ENCODE assay signal across 16 cellular contexts in genomic region chr19:2933490-2933910, GRCh38.
"Had no signal": no experiment of that assay in that cellular context is flagged by ENCODE, and none has a peak within 500 bp of the region (broad histone marks: within the 10 kb centered on the region; RNA-seq: fewer than 3 reads in every experiment).

No MANE protein-coding gene starts in this region.

- ATAC-seq: activated T-helper 17 cell treated with anti-CD3 and anti-CD28 coated beads, Interleukin-2, amount 50 U/mL, for 72 hours; left colon; natural killer cell treated with Interleukin-12 subunit alpha and Interleukin-12 subunit beta and Interleukin-15 and Interleukin-18, amount 100 ng/mL, for 72 hours; right cardiac atrium; stimulated activated memory B cell treated with anti-CD40 and anti-IgM and Interleukin-4, amounts not matched to agents 10 μg/mL and 1 μg/mL and 100 μg/mL, for 72 hours had no signal

- H3K4me3 ChIP-seq: esophagus muscularis mucosa, suprapubic skin had no signal

- H3K27ac ChIP-seq: esophagus muscularis mucosa, suprapubic skin had no signal

- H3K4me3 Mint-ChIP-seq: activated CD4-positive, alpha-beta T cell treated with anti-CD3 and anti-CD28 coated beads, Interleukin-2, amount 10 ng/mL, durations not matched to agents 24 days and 14 days; activated naive CD4-positive, alpha-beta T cell treated with anti-CD3 and anti-CD28 coated beads for 36 hours; activated T-helper 17 cell treated with anti-CD3 and anti-CD28 coated beads, Interleukin-2, amount 50 U/mL, for 72 hours; brain; natural killer cell treated with Interleukin-12 subunit alpha and Interleukin-12 subunit beta and Interleukin-15 and Interleukin-18, amount 100 ng/mL, for 72 hours; stimulated activated memory B cell treated with anti-CD40 and anti-IgM and Interleukin-4, amounts not matched to agents 10 μg/mL and 1 μg/mL and 100 μg/mL, for 72 hours had no signal

- H3K27me3 ChIP-seq: esophagus muscularis mucosa, suprapubic skin had no signal

- H3K27me3 Mint-ChIP-seq: activated CD4-positive, alpha-beta T cell treated with anti-CD3 and anti-CD28 coated beads, Interleukin-2, amount 10 ng/mL, durations not matched to agents 24 days and 14 days; activated T-helper 17 cell treated with anti-CD3 and anti-CD28 coated beads, Interleukin-2, amount 50 U/mL, for 72 hours; brain; natural killer cell treated with Interleukin-12 subunit alpha and Interleukin-12 subunit beta and Interleukin-15 and Interleukin-18, amount 100 ng/mL, for 72 hours; stimulated activated memory B cell treated with anti-CD40 and anti-IgM and Interleukin-4, amounts not matched to agents 10 μg/mL and 1 μg/mL and 100 μg/mL, for 72 hours had no signal

- DNase-seq: activated CD4-positive, alpha-beta T cell treated with anti-CD3 and anti-CD28 coated beads, Interleukin-2, amount 10 ng/mL, durations not matched to agents 24 days and 14 days; activated CD8-positive, alpha-beta memory T cell treated with anti-CD3 and anti-CD28 coated beads for 24 hours; activated naive CD4-positive, alpha-beta T cell treated with anti-CD3 and anti-CD28 coated beads for 36 hours; amniotic stem cell; dermis blood vessel endothelial cell; glutamatergic neuron; left colon; nucleus accumbens; right cardiac atrium; stimulated activated CD4-positive, alpha-beta T cell treated with anti-CD3 and anti-CD28 coated beads, Interleukin-1b, Interleukin-23, amount 100 ng/mL, for 48 hours had no signal

- H3K4me1 ChIP-seq: esophagus muscularis mucosa, suprapubic skin had no signal

- H3K27ac Mint-ChIP-seq: activated CD4-positive, alpha-beta T cell treated with anti-CD3 and anti-CD28 coated beads, Interleukin-2, amount 10 ng/mL, durations not matched to agents 24 days and 14 days; activated T-helper 17 cell treated with anti-CD3 and anti-CD28 coated beads, Interleukin-2, amount 50 U/mL, for 72 hours; brain; natural killer cell treated with Interleukin-12 subunit alpha and Interleukin-12 subunit beta and Interleukin-15 and Interleukin-18, amount 100 ng/mL, for 72 hours; stimulated activated memory B cell treated with anti-CD40 and anti-IgM and Interleukin-4, amounts not matched to agents 10 μg/mL and 1 μg/mL and 100 μg/mL, for 72 hours had no signal

- H3K4me1 Mint-ChIP-seq: activated CD4-positive, alpha-beta T cell treated with anti-CD3 and anti-CD28 coated beads, Interleukin-2, amount 10 ng/mL, durations not matched to agents 24 days and 14 days; activated T-helper 17 cell treated with anti-CD3 and anti-CD28 coated beads, Interleukin-2, amount 50 U/mL, for 72 hours; brain; stimulated activated memory B cell treated with anti-CD40 and anti-IgM and Interleukin-4, amounts not matched to agents 10 μg/mL and 1 μg/mL and 100 μg/mL, for 72 hours had no signal
